ENCODE assay signal across 8 cellular contexts in the genomic region with DNA sequence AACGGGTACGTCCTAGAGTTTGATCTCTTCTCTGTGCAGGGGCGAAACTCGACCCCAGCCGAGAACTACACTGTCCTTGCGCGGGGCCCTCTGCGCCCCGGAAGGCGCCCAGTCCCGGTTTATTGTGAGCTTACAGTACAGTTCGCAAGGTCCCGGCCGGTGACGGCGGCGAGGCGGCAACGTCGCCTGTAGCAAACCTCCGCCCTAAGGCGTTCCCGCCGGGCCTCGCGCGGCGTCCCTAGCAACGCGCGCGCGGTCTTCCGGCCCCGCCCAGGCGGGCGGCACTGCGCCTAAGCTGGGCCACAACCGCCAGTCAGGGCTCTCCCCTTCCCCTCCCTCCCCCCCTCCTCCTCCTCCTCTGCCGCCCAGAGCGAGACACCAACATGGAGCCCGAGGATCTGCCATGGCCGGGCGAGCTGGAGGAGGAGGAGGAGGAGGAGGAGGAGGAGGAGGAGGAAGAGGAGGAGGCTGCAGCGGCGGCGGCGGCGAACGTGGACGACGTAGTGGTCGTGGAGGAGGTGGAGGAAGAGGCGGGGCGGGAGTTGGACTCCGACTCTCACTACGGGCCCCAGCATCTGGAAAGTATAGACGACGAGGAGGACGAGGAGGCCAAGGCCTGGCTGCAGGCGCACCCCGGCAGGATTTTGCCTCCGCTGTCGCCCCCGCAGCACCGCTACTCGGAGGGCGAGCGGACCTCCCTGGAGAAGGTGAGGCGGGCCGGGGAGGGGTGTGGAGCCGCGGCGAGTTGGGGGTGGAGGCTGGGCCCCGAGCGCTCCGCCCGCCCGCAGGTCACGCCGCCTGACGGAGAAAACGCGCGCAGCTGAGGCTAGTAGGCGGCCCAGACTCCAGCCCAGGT. TPM values are rescaled to one million over a fixed set of nuclear protein-coding genes. Genes with fewer than 3 reads are reported as not detected.
DNase-seq lines count a peak whose midpoint lies in the region; ATAC-seq and TF ChIP-seq lines count a peak whose summit lies in the region.

A gene with protein sequence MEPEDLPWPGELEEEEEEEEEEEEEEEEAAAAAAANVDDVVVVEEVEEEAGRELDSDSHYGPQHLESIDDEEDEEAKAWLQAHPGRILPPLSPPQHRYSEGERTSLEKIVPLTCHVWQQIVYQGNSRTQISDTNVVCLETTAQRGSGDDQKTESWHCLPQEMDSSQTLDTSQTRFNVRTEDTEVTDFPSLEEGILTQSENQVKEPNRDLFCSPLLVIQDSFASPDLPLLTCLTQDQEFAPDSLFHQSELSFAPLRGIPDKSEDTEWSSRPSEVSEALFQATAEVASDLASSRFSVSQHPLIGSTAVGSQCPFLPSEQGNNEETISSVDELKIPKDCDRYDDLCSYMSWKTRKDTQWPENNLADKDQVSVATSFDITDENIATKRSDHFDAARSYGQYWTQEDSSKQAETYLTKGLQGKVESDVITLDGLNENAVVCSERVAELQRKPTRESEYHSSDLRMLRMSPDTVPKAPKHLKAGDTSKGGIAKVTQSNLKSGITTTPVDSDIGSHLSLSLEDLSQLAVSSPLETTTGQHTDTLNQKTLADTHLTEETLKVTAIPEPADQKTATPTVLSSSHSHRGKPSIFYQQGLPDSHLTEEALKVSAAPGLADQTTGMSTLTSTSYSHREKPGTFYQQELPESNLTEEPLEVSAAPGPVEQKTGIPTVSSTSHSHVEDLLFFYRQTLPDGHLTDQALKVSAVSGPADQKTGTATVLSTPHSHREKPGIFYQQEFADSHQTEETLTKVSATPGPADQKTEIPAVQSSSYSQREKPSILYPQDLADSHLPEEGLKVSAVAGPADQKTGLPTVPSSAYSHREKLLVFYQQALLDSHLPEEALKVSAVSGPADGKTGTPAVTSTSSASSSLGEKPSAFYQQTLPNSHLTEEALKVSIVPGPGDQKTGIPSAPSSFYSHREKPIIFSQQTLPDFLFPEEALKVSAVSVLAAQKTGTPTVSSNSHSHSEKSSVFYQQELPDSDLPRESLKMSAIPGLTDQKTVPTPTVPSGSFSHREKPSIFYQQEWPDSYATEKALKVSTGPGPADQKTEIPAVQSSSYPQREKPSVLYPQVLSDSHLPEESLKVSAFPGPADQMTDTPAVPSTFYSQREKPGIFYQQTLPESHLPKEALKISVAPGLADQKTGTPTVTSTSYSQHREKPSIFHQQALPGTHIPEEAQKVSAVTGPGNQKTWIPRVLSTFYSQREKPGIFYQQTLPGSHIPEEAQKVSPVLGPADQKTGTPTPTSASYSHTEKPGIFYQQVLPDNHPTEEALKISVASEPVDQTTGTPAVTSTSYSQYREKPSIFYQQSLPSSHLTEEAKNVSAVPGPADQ (N-terminal part only) (plus strand): TSS at position 351 of the 856 bp plus-strand sequence. CDS start 33 bp downstream, at position 384.

- no peaks in the 10 kb centered on the region for H3K27me3 ChIP-seq in ascending aorta
- no peaks in the 10 kb centered on the region for H3K27me3 ChIP-seq in rectal smooth muscle tissue (ENCODE audit: control insufficient read depth, insufficient read depth, low read length)
- H3K27me3 ChIP-seq in vagina, result no peaks in the 10 kb centered on the region

- peaks cover 26% of the 10 kb centered on the region for H3K4me1 Mint-ChIP-seq in T-helper 2 cell treated with Interferon-gamma antibody and Interleukin-4, amounts not matched to agents 5 μg/mL and 100 μg/mL, for 36 hours (ENCODE audit: low read depth)

- H3K27ac ChIP-seq in ascending aorta, result peak within 1 kb of the TSS; percentile 80 to 86
- peak within 1 kb of the TSS; percentile 88 for H3K27ac ChIP-seq in rectal smooth muscle tissue (ENCODE audit: low read depth, low read length)
- H3K27ac ChIP-seq in vagina, result peak within 1 kb of the TSS; percentile 89

- H3K27me3 Mint-ChIP-seq in T-helper 2 cell treated with Interferon-gamma antibody and Interleukin-4, amounts not matched to agents 5 μg/mL and 100 μg/mL, for 36 hours (ENCODE audit: low read depth), result peaks cover 24% of the 10 kb centered on the region

- TF ChIP-seq CTCF in ascending aorta (IDR thresholded peaks at IDR 0.05), result peak in 1 of 3 experiments; percentile 45
- peak in 1 of 3 experiments; percentile 21 for TF ChIP-seq CTCF in vagina (IDR thresholded peaks at IDR 0.05)

- no peaks in the 10 kb centered on the region for H3K9me3 ChIP-seq in ascending aorta
- H3K9me3 ChIP-seq in vagina, result no peaks in the 10 kb centered on the region

- no peak for TF ChIP-seq POLR2A in vagina (IDR thresholded peaks at IDR 0.05)

- H3K4me3 ChIP-seq in ascending aorta (peak within 1 kb of the TSS; percentile 69 to 86), rectal smooth muscle tissue (ENCODE audit: low read length) (peak within 1 kb of the TSS; percentile 81), vagina (peak within 1 kb of the TSS; percentile 79 to 80)

- DNase-seq in NCI-H2029 (lab: John Stamatoyannopoulos, UW) (peak; percentile 86), ascending aorta (ENCODE audit: low spot score in 2 of 2) (peak; percentile 74 to 92), hepatic stellate cell (ENCODE audit: low spot score) (peak; percentile 86), vagina (ENCODE audit: extremely low spot score in 2 of 2) (peak in 1 of 2 donors; percentile 92)
- peak; percentile 90 for DNase-seq in T-helper 2 cell treated with Interferon-gamma antibody and Interleukin-4, amounts not matched to agents 5 μg/mL and 100 μg/mL, for 36 hours (ENCODE audit: low spot score)

- H3K4me3 Mint-ChIP-seq in T-helper 2 cell treated with Interferon-gamma antibody and Interleukin-4, amounts not matched to agents 5 μg/mL and 100 μg/mL, for 36 hours, result peak within 1 kb of the TSS; percentile 88

- H3K4me1 ChIP-seq in ascending aorta (peaks cover 0 to 8% of the 10 kb centered on the region in 2 donors), rectal smooth muscle tissue (ENCODE audit: control insufficient read depth, insufficient read depth, low read length) (peaks cover 4% of the 10 kb centered on the region), vagina (peaks cover 22% of the 10 kb centered on the region)

- no peaks in the 10 kb centered on the region for H3K9me3 Mint-ChIP-seq in T-helper 2 cell treated with Interferon-gamma antibody and Interleukin-4, amounts not matched to agents 5 μg/mL and 100 μg/mL, for 36 hours

- peak within 1 kb of the TSS; percentile 59 for H3K9ac ChIP-seq in rectal smooth muscle tissue (ENCODE audit: low read length)

- ATAC-seq in GM18508 (IDR thresholded peaks at IDR 0.05; ENCODE audit: insufficient read depth, unreplicated experiment) (peak; percentile 63), HG02981 (IDR thresholded peaks at IDR 0.05; ENCODE audit: unreplicated experiment) (peak; percentile 86)

- H3K36me3 ChIP-seq in ascending aorta, result no peaks in the 10 kb centered on the region
- no peaks in the 10 kb centered on the region for H3K36me3 ChIP-seq in rectal smooth muscle tissue (ENCODE audit: control insufficient read depth, insufficient read depth, low read length)
- H3K36me3 ChIP-seq in vagina, result no peaks in the 10 kb centered on the region

- peaks cover 3% of the 10 kb centered on the region for H3K36me3 Mint-ChIP-seq in T-helper 2 cell treated with Interferon-gamma antibody and Interleukin-4, amounts not matched to agents 5 μg/mL and 100 μg/mL, for 36 hours (ENCODE audit: low read depth)

- intact Hi-C loops in ascending aorta (cut with DNase I), result loop anchor here (1.0 to 5.0 kb wide), 6 partner anchors 33 to 1462 kb away; a partner anchor contains a TSS
- intact Hi-C loops in vagina (cut with DNase I), result no loop called here

- peak within 1 kb of the TSS; percentile 96 for H3K27ac Mint-ChIP-seq in T-helper 2 cell treated with Interferon-gamma antibody and Interleukin-4, amounts not matched to agents 5 μg/mL and 100 μg/mL, for 36 hours

RNA-seq across cellular contexts. Expression of the gene that starts here (rescaled TPM):
- total RNA-seq in ascending aorta (12.8 TPM), vagina (25.0 TPM)
